Comparison of ENCODE assay signal across 30 cellular contexts in genomic region chr6:135301304-135301703, GRCh38.
"Had no signal": no experiment of that assay in that cellular context is flagged by ENCODE, and none has a peak within 500 bp of the region (broad histone marks: within the 10 kb centered on the region; RNA-seq: fewer than 3 reads in every experiment).

No MANE protein-coding gene starts in this region.

- H3K27me3 ChIP-seq: adrenal gland, body of pancreas, esophagus squamous epithelium, gastroesophageal sphincter, heart right ventricle had no signal

- H3K4me3 ChIP-seq: adrenal gland, body of pancreas, esophagus squamous epithelium, gastroesophageal sphincter, heart right ventricle had no signal

- DNase-seq: activated CD4-positive, alpha-beta memory T cell treated with anti-CD3 and anti-CD28 coated beads for 36 hours; activated CD4-positive, alpha-beta T cell treated with anti-CD3 and anti-CD28 coated beads for 36 hours; activated CD4-positive, alpha-beta T cell treated with anti-CD3 and anti-CD28 coated beads, Interleukin-2, amount 10 ng/mL, durations not matched to agents 24 days and 14 days; activated CD4-positive, CD25-positive, alpha-beta regulatory T cell; activated CD4-positive, CD25-positive, alpha-beta regulatory T cell treated with anti-CD3 and anti-CD28 coated beads, Interleukin-2, amount 50 U/mL, for 72 hours; activated CD8-positive, alpha-beta memory T cell treated with anti-CD3 and anti-CD28 coated beads, Interleukin-2, amount 10 ng/mL, durations not matched to agents 7 days and 5 days; activated CD8-positive, alpha-beta memory T cell treated with anti-CD3 and anti-CD28 coated beads, Interleukin-2, amount 50 U/mL, for 4 hours; activated CD8-positive, alpha-beta T cell treated with anti-CD3 and anti-CD28 coated beads, Interleukin-2, amount 10 ng/mL, durations not matched to agents 7 days and 5 days; activated effector memory CD4-positive, alpha-beta T cell treated with anti-CD3 and anti-CD28 coated beads, Interleukin-2, amount 50 U/mL, for 16 hours; activated naive CD4-positive, alpha-beta T cell treated with anti-CD3 and anti-CD28 coated beads for 36 hours; activated naive CD8-positive, alpha-beta T cell treated with anti-CD3 and anti-CD28 coated beads for 36 hours; activated naive CD8-positive, alpha-beta T cell treated with anti-CD3 and anti-CD28 coated beads, Interleukin-2, amount 50 U/mL, for 24 hours; activated T-cell treated with anti-CD3 and anti-CD28 coated beads, Interleukin-2, amount 50 U/mL, for 1 hour; activated T-cell treated with anti-CD3 and anti-CD28 coated beads, Interleukin-2, amount 50 U/mL, for 48 hours; adrenal gland; amygdala; aorta; body of pancreas; caudate nucleus; cortex of kidney; dermis blood vessel endothelial cell; effector CD8-positive, alpha-beta T cell; esophagus squamous epithelium; foreskin melanocyte; heart right ventricle; T-helper 1 cell; T-helper 17 cell; T1000 had no signal

- H3K9me3 ChIP-seq: adrenal gland, body of pancreas, esophagus squamous epithelium, gastroesophageal sphincter, heart right ventricle had no signal

- H3K27ac ChIP-seq: adrenal gland, body of pancreas, epithelial cell of prostate, esophagus squamous epithelium, gastroesophageal sphincter, heart right ventricle had no signal

- H3K4me1 ChIP-seq: adrenal gland, body of pancreas, esophagus squamous epithelium, gastroesophageal sphincter had no signal

- H3K36me3 ChIP-seq: adrenal gland, esophagus squamous epithelium had no signal

- ATAC-seq: activated CD4-positive, alpha-beta T cell treated with anti-CD3 and anti-CD28 coated beads for 36 hours; activated CD8-positive, alpha-beta memory T cell treated with anti-CD3 and anti-CD28 coated beads, Interleukin-2, amount 10 ng/mL, durations not matched to agents 7 days and 5 days; activated CD8-positive, alpha-beta T cell treated with anti-CD3 and anti-CD28 coated beads, Interleukin-2, amount 10 ng/mL, durations not matched to agents 7 days and 5 days; activated naive CD8-positive, alpha-beta T cell treated with anti-CD3 and anti-CD28 coated beads, Interleukin-2, amount 50 U/mL, for 24 hours; body of pancreas; gastroesophageal sphincter; heart right ventricle; T-helper 17 cell had no signal
